In genomic region chr2:16756831-16757644, GRCh38 we compare ENCODE assay signal across 8 cellular contexts.
DNase-seq lines count a peak whose midpoint lies in the region; ATAC-seq and TF ChIP-seq lines count a peak whose summit lies in the region.

No MANE protein-coding gene starts in this region.

- peak overlapping the region; percentile 65 for H3K4me2 ChIP-seq in OCI-LY3 (ENCODE audit: low read length)
- no peak overlapping the region for H3K4me2 ChIP-seq in fibroblast of lung (ENCODE audit: extremely low read depth, insufficient read depth, low read length)

- peaks cover 0 to 3% of the 10 kb centered on the region in 2 donors for H3K4me1 Mint-ChIP-seq in natural killer cell treated with Interleukin-12 subunit alpha and Interleukin-12 subunit beta and Interleukin-15 and Interleukin-18, amount 100 ng/mL, for 72 hours (ENCODE audit: low read depth in 2 of 2)

- H3K9me3 ChIP-seq in OCI-LY3 (ENCODE audit: insufficient read depth, low read length) (no peaks in the 10 kb centered on the region), fibroblast of lung (ENCODE audit: control insufficient read depth, insufficient read depth, low read depth, low read length) (no peaks in the 10 kb centered on the region)

- H2AFZ ChIP-seq in OCI-LY3 (ENCODE audit: low read depth, low read length) (no peak overlapping the region; the same call in 1 of the 2 replicates), fibroblast of lung (ENCODE audit: low read length) (no peak overlapping the region)

- H3K79me2 ChIP-seq in OCI-LY3 (ENCODE audit: low read length) (no peaks in the 10 kb centered on the region), fibroblast of lung (ENCODE audit: control insufficient read depth, insufficient read depth, low read length) (no peaks in the 10 kb centered on the region)

- peaks cover 0 to 5% of the 10 kb centered on the region in 2 donors for H3K27me3 Mint-ChIP-seq in natural killer cell treated with Interleukin-12 subunit alpha and Interleukin-12 subunit beta and Interleukin-15 and Interleukin-18, amount 100 ng/mL, for 72 hours

- H3K4me1 ChIP-seq in OCI-LY3 (ENCODE audit: low read length) (peaks cover 6% of the 10 kb centered on the region), fibroblast of lung (ENCODE audit: control insufficient read depth, extremely low read depth, insufficient read depth, low read length) (no peaks in the 10 kb centered on the region)

- TF ChIP-seq CTCF in OCI-LY3 (IDR thresholded peaks at IDR 0.05; ENCODE audit: low read depth, low read length) = peak; percentile 96
- TF ChIP-seq CTCF in fibroblast of lung (conservative IDR thresholded peaks at IDR 0.05 in 1 of 2, IDR thresholded peaks at IDR 0.05 in 1 of 2; ENCODE audit: low read depth in 1 of 2, low read length in 2 of 2) = peak; percentile 84 to 92

- H3K27ac ChIP-seq in OCI-LY3 (ENCODE audit: low read length) (no peak overlapping the region), fibroblast of lung (ENCODE audit: insufficient read depth, low read length) (no peak overlapping the region)

- H3K36me3 ChIP-seq in OCI-LY3 (replicated peaks; ENCODE audit: low read depth, low read length) = no peaks in the 10 kb centered on the region
- no peaks in the 10 kb centered on the region for H3K36me3 ChIP-seq in fibroblast of lung (ENCODE audit: control insufficient read depth, insufficient read depth, low read length)

- H3K9me3 Mint-ChIP-seq in natural killer cell treated with Interleukin-12 subunit alpha and Interleukin-12 subunit beta and Interleukin-15 and Interleukin-18, amount 100 ng/mL, for 72 hours = no peaks in the 10 kb centered on the region

- peak; percentile 98 for ATAC-seq in GM21381 (IDR thresholded peaks at IDR 0.05; ENCODE audit: unreplicated experiment)
- peak; percentile 80 to 81 for ATAC-seq in natural killer cell treated with Interleukin-12 subunit alpha and Interleukin-12 subunit beta and Interleukin-15 and Interleukin-18, amount 100 ng/mL, for 72 hours

- DNase-seq in DMS114 treated with DMSO at 0.1 percent for 48 hours (lab: John Stamatoyannopoulos, UW; ENCODE audit: unreplicated experiment) = peak; percentile 28
- DNase-seq in HT1080 (ENCODE audit: low read depth) = peak; percentile 61
- peak; percentile 53 for DNase-seq in activated T-cell treated with anti-CD3 and anti-CD28 coated beads, Interleukin-2, amount 50 U/mL, for 1 hour
- peak; percentile 46 to 76 for DNase-seq in fibroblast of lung (ENCODE audit: low read depth in 2 of 2)
- DNase-seq in natural killer cell treated with Interleukin-12 subunit alpha and Interleukin-12 subunit beta and Interleukin-15 and Interleukin-18, amount 100 ng/mL, for 72 hours (ENCODE audit: low spot score) = peak; percentile 79
- DNase-seq in stimulated activated naive CD4-positive, alpha-beta T cell treated with Interleukin-2 at 50 U/mL for 16 hours (lab: John Stamatoyannopoulos, UW) = peak; percentile 16

- H3K4me3 Mint-ChIP-seq in natural killer cell treated with Interleukin-12 subunit alpha and Interleukin-12 subunit beta and Interleukin-15 and Interleukin-18, amount 100 ng/mL, for 72 hours = no peak overlapping the region

- peaks cover 8% of the 10 kb centered on the region; the same call in 1 of the 2 replicates for H3K27me3 ChIP-seq in OCI-LY3 (ENCODE audit: low read depth, low read length)
- no peaks in the 10 kb centered on the region for H3K27me3 ChIP-seq in fibroblast of lung (ENCODE audit: control insufficient read depth, insufficient read depth, low read length)

- no peaks in the 10 kb centered on the region for H4K20me1 ChIP-seq in OCI-LY3 (ENCODE audit: insufficient read depth, low read length)
- H4K20me1 ChIP-seq in fibroblast of lung (ENCODE audit: control insufficient read depth, extremely low read depth, insufficient read depth, low read length) = no peaks in the 10 kb centered on the region

- H3K9ac ChIP-seq in OCI-LY3 (ENCODE audit: low read length) (no peak overlapping the region), fibroblast of lung (ENCODE audit: insufficient read depth, low read length) (no peak overlapping the region)

- H3K4me3 ChIP-seq in OCI-LY3 (ENCODE audit: low read length) (peak overlapping the region; percentile 45), fibroblast of lung (replicated peaks in 1 of 4; ENCODE audit: control extremely low read depth in 1 of 4, insufficient read depth in 1 of 4, low read depth in 3 of 4, low read length in 4 of 4) (no peak overlapping the region)

- H3K36me3 Mint-ChIP-seq in natural killer cell treated with Interleukin-12 subunit alpha and Interleukin-12 subunit beta and Interleukin-15 and Interleukin-18, amount 100 ng/mL, for 72 hours = no peaks in the 10 kb centered on the region

- H3K27ac Mint-ChIP-seq in natural killer cell treated with Interleukin-12 subunit alpha and Interleukin-12 subunit beta and Interleukin-15 and Interleukin-18, amount 100 ng/mL, for 72 hours = no peak overlapping the region

Comparison
In these comparisons a context has a peak if more than half of its experiments do, and no peak if none do; other contexts are left out.
1. DNase-seq: peak in every context shown above with its lines; median percentile 79 in natural killer cell treated with Interleukin-12 subunit alpha and Interleukin-12 subunit beta and Interleukin-15 and Interleukin-18, amount 100 ng/mL, for 72 hours; 61 in HT1080; 61 in fibroblast of lung; 53 in activated T-cell treated with anti-CD3 and anti-CD28 coated beads, Interleukin-2, amount 50 U/mL, for 1 hour; 28 in DMS114 treated with DMSO at 0.1 percent for 48 hours; 16 in stimulated activated naive CD4-positive, alpha-beta T cell treated with Interleukin-2 at 50 U/mL for 16 hours.